1 cellular context compared by ENCODE assay signal in the genomic region with DNA sequence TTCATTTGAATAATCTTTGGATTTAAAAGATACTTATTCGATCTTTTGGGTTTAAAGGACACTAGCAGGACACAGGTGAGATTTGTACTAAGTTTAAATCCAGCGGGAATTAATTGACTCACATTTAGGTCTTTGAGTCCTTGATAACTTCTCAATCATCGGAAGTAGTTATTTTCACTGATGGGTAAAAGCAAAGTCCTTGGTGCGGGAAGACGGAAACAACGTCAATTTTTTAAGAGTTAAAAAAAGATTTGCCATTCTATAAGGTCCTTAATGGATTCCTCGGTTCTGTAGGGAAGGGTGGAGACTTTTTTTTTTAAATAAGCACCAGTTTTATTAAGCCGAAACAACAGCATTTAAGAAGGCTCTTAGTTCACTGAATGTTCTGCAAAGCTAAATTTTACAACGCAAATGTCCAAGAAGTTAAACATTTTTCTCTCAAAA.
TF ChIP-seq lines count a peak whose summit lies in the region.

No MANE protein-coding gene starts in this region.

TF ChIP-seq in SK-N-SH, 30 proteins besides CTCF, POLR2A, EP300 and RAD21 (continued from another document):
- TF ChIP-seq, protein P1, sequence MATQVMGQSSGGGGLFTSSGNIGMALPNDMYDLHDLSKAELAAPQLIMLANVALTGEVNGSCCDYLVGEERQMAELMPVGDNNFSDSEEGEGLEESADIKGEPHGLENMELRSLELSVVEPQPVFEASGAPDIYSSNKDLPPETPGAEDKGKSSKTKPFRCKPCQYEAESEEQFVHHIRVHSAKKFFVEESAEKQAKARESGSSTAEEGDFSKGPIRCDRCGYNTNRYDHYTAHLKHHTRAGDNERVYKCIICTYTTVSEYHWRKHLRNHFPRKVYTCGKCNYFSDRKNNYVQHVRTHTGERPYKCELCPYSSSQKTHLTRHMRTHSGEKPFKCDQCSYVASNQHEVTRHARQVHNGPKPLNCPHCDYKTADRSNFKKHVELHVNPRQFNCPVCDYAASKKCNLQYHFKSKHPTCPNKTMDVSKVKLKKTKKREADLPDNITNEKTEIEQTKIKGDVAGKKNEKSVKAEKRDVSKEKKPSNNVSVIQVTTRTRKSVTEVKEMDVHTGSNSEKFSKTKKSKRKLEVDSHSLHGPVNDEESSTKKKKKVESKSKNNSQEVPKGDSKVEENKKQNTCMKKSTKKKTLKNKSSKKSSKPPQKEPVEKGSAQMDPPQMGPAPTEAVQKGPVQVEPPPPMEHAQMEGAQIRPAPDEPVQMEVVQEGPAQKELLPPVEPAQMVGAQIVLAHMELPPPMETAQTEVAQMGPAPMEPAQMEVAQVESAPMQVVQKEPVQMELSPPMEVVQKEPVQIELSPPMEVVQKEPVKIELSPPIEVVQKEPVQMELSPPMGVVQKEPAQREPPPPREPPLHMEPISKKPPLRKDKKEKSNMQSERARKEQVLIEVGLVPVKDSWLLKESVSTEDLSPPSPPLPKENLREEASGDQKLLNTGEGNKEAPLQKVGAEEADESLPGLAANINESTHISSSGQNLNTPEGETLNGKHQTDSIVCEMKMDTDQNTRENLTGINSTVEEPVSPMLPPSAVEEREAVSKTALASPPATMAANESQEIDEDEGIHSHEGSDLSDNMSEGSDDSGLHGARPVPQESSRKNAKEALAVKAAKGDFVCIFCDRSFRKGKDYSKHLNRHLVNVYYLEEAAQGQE (IDR thresholded peaks at IDR 0.05; ENCODE audit: low read depth, low read length) = no peak
- TF ChIP-seq POLR2AphosphoS5 (IDR thresholded peaks at IDR 0.05; ENCODE audit: low read depth, low read length) = no peak; the same call in 1 of the 2 replicates
- no peak for TF ChIP-seq MXI1 (IDR thresholded peaks at IDR 0.05; ENCODE audit: low read depth, low read length)
